In the genomic region with DNA sequence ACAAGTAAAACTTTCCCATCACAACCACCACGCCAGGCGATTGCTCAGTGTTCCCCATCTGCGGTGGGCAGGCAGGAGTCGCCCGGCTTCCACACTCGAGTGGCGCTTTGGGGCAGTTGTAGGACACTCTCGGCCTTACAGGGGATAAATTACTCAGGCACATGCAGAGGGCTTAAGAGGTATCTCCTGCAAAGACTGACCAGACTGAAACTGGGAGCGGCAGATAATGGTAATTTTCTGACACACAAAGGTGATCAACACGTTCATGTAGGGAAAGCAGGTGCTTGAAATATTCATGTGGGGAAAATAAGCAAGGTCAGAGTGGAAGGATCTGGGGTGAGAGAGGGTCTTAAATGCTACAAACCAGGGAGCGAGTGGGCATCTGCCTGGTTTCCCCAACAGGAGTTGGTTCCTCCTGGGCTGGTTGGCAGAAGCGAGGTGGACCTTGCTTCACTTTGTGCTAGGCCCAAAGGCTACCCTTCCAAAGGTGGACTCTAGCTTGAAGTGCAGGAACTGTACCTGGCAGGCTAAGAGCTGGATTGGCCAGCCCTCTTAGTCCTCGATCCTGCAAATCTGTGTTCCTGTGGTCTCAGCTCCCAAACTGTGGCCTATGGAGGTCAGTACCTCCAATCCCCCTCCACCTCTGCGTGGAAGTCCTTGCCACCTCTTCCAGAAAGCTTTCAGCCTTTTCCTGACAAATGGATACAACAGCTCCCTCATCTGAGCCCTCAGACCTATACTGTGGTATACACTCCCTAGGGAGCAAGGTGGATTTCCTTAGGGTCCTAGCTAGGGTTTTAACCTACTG, we compare ENCODE assay signal across 9 cellular contexts. TPM values are rescaled to one million over a fixed set of nuclear protein-coding genes. Genes with fewer than 3 reads are reported as not detected.
DNase-seq lines count a peak whose midpoint lies in the region; ATAC-seq and TF ChIP-seq lines count a peak whose summit lies in the region.
"Had no signal": no experiment of that assay in that cellular context is flagged by ENCODE, and none has a peak within 500 bp of the region (broad histone marks: within the 10 kb centered on the region; RNA-seq: fewer than 3 reads in every experiment).

No MANE protein-coding gene starts in this region.

- H3K4me3 ChIP-seq in WERI-Rb-1 (ENCODE audit: low read depth, low read length) (peak overlapping the region; percentile 66), iPS DF 6.9 (ENCODE audit: low read length) (peak overlapping the region; percentile 36; the same call in 1 of the 2 replicates), spleen (peak overlapping the region in 7 of 8 donors; percentile 39 to 78 (median 48))
- H3K4me3 ChIP-seq: A549 had no signal

- H3K36me3 ChIP-seq in WERI-Rb-1 (peaks cover 29% of the 10 kb centered on the region), iPS DF 6.9 (ENCODE audit: control insufficient read depth, insufficient read depth, low read length) (peaks cover 5% of the 10 kb centered on the region; the same call in 1 of the 2 replicates), spleen (peaks cover 0 to 42% (median 15%) of the 10 kb centered on the region in 6 donors)

- peak overlapping the region; percentile 96 for H3K27ac ChIP-seq in WERI-Rb-1
- no peak overlapping the region for H3K27ac ChIP-seq in iPS DF 6.9 (ENCODE audit: low read length)
- H3K27ac ChIP-seq in spleen: peak overlapping the region; percentile 42 to 77 (median 66)
- H3K27ac ChIP-seq: A549 had no signal

- no peak for TF ChIP-seq CTCF in WERI-Rb-1 (IDR thresholded peaks at IDR 0.05; ENCODE audit: low read depth, low read length)
- TF ChIP-seq CTCF in spleen (IDR thresholded peaks at IDR 0.05 in 8 of 11, conservative IDR thresholded peaks at IDR 0.05 in 3 of 11): no peak

- ATAC-seq in GM19324 (IDR thresholded peaks at IDR 0.05; ENCODE audit: low FRiP score, unreplicated experiment): no peak

- no peaks in the 10 kb centered on the region for H3K27me3 ChIP-seq in WERI-Rb-1 (ENCODE audit: insufficient read depth, low read depth, severe bottlenecking)
- H3K27me3 ChIP-seq in iPS DF 6.9 (ENCODE audit: control insufficient read depth, insufficient read depth, low read length): no peaks in the 10 kb centered on the region
- peaks cover 0 to 7% (median 0%) of the 10 kb centered on the region in 7 donors for H3K27me3 ChIP-seq in spleen (replicated peaks in 1 of 7)

- no peak for TF ChIP-seq POLR2A in spleen (IDR thresholded peaks at IDR 0.05)

- intact Hi-C loops in spleen (cut with DNase I; ENCODE audit: low total_unique reads): no loop called here

- no CpG with 5 or more reads among the region's 14 CpGs for WGBS in iPS DF 6.9 (ENCODE audit: insufficient coverage, insufficient read length)
- 40 to 63% (median 43%) methylated on average over 8 to 14 of the region's 14 CpGs for WGBS in spleen, 5 donors

- no peaks in the 10 kb centered on the region; the same call in 1 of the 2 replicates for H3K4me1 ChIP-seq in iPS DF 6.9 (ENCODE audit: control insufficient read depth, insufficient read depth, low read length)
- peaks cover 7 to 61% (median 43%) of the 10 kb centered on the region in 6 donors for H3K4me1 ChIP-seq in spleen
- H3K4me1 ChIP-seq: A549 had no signal

- H3K9me3 ChIP-seq in WERI-Rb-1 (ENCODE audit: severe bottlenecking) (no peaks in the 10 kb centered on the region), iPS DF 6.9 (ENCODE audit: control insufficient read depth, insufficient read depth, low read length) (no peaks in the 10 kb centered on the region), spleen (no peaks in the 10 kb centered on the region)
- H3K9me3 ChIP-seq: A549 had no signal

- DNase-seq in DMS79 (lab: John Stamatoyannopoulos, UW) (peak; percentile 61), DMS79 treated with DMSO at 0.1 percent for 48 hours (lab: John Stamatoyannopoulos, UW) (no peak), WERI-Rb-1 (peak; percentile 43), iPS DF 6.9 (ENCODE audit: low read depth, low spot score) (no peak), spleen (no peak), glomerular visceral epithelial cell (ENCODE audit: extremely low spot score) (no peak), GM19240 (ENCODE audit: insufficient read length, low spot score) (no peak)

RNA-seq across cellular contexts. Expression of a gene that starts 16.7 kb away (rescaled TPM):
- total RNA-seq in spleen: 10 to 100 TPM; 11.9 to 16.6 (median 12.5) TPM
- polyA plus RNA-seq in spleen: 1 to 10 TPM; 2.2 to 4.0 (median 2.2) TPM

RNA-seq across cellular contexts. Expression of a gene that starts 16.9 kb away (rescaled TPM):
- total RNA-seq in spleen: 10 to 100 TPM; 19.5 to 26.3 (median 21.5) TPM
- 1 to 10 TPM; 3.8 to 7.5 (median 4.7) TPM for polyA plus RNA-seq in spleen

Comparison
In these comparisons a context has a peak if more than half of its experiments do, and no peak if none do; other contexts are left out.
1. DNase-seq: peak in DMS79 (single experiment) and WERI-Rb-1 (single experiment); none in DMS79 treated with DMSO at 0.1 percent for 48 hours (single experiment), iPS DF 6.9 (single experiment), spleen (single experiment), glomerular visceral epithelial cell (single experiment) and GM19240 (single experiment).
2. Peak in every context shown above with its lines, with median percentiles within 50 percentile points of each other: H3K4me3 ChIP-seq.